8 cellular contexts compared by ENCODE assay signal in the genomic region with DNA sequence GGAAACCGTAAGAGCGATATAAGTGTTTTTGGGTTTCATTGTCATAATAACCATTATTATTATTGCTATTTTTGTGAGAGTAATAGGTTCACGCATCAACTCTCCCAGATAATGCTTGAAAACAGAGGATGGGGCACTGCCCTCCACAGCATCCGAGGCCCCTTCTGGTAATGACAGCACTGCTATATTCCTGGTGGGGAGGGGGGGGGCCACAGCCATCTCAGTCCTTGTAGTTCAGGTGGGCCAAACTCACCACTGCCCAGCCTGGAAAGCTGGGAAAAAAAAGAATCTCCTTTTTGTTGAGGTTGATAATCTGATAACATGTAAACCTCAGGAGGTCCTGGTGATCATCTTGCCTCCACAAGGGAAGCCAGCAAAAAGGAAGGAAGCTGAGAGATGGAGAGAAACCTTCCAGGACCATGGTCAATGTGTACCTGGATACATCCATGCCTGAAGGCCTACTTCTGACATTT. TPM values are rescaled to one million over a fixed set of nuclear protein-coding genes. Genes with fewer than 3 reads are reported as not detected.
DNase-seq lines count a peak whose midpoint lies in the region; ATAC-seq and TF ChIP-seq lines count a peak whose summit lies in the region.

No MANE protein-coding gene starts in this region.

- peak overlapping the region; percentile 82 for H3K27ac ChIP-seq in CD4-positive, CD25-positive, alpha-beta regulatory T cell (ENCODE audit: insufficient read depth, low read length, poor library complexity, severe bottlenecking)
- H3K27ac ChIP-seq in OCI-LY7 (ENCODE audit: low read depth, low read length, poor library complexity, severe bottlenecking) = peak overlapping the region; percentile 89
- H3K27ac ChIP-seq in neutrophil = peak overlapping the region; percentile 69

- no peaks in the 10 kb centered on the region for H4K20me1 ChIP-seq in OCI-LY7 (ENCODE audit: insufficient read depth, low read length)

- peaks cover 18% of the 10 kb centered on the region for H3K4me1 ChIP-seq in CD4-positive, CD25-positive, alpha-beta regulatory T cell (ENCODE audit: control insufficient read depth, insufficient read depth, low read length, poor library complexity, severe bottlenecking)
- H3K4me1 ChIP-seq in OCI-LY7 (ENCODE audit: insufficient read depth, low read length, poor library complexity, severe bottlenecking) (peaks cover 18% of the 10 kb centered on the region), neutrophil (ENCODE audit: control insufficient read depth in 1 of 2, insufficient read depth in 1 of 2, low read depth in 1 of 2, low read length in 1 of 2) (peaks cover 13 to 16% of the 10 kb centered on the region in 2 experiments)

- peak overlapping the region; percentile 75 for H3K4me3 ChIP-seq in CD4-positive, CD25-positive, alpha-beta regulatory T cell (ENCODE audit: low read depth, low read length)
- peak overlapping the region; percentile 90 for H3K4me3 ChIP-seq in OCI-LY7 (ENCODE audit: low read depth, low read length, poor library complexity, severe bottlenecking)
- peak overlapping the region; percentile 80 to 89 for H3K4me3 ChIP-seq in neutrophil (ENCODE audit: low read depth in 1 of 2, low read length in 1 of 2)

- ATAC-seq in CD4-positive, CD25-positive, alpha-beta regulatory T cell (ENCODE audit: low read depth in 2 of 2) = no peak

- H3K9me3 Mint-ChIP-seq in CD4-positive, CD25-positive, alpha-beta regulatory T cell = no peaks in the 10 kb centered on the region
- H3K9me3 Mint-ChIP-seq in endothelial cell (ENCODE audit: unreplicated experiment) = no peaks in the 10 kb centered on the region

- CTCF ChIA-PET in OCI-LY7 (lab: Charles Lee; ENCODE audit: unreplicated experiment) = interaction anchor here (0.7 kb wide), 1 partner anchor 32 kb away, joined by 4 read pairs; no protein-coding TSS in a partner anchor

- H2AFZ ChIP-seq in OCI-LY7 (ENCODE audit: low read length) = peak overlapping the region; percentile 72; the same call in 1 of the 2 replicates

- no peak for DNase-seq in CD4-positive, CD25-positive, alpha-beta regulatory T cell
- DNase-seq in OCI-LY7 (ENCODE audit: low spot score) (no peak), endothelial cell (ENCODE audit: low spot score) (no peak), NCI-H748 treated with DMSO at 0.1 percent for 48 hours (lab: John Stamatoyannopoulos, UW) (no peak), hypothalamus (lab: John Stamatoyannopoulos, UW) (no peak), NCI-H1048 (lab: John Stamatoyannopoulos, UW) (no peak)
- no peak for DNase-seq in NK-92 treated with Interleukin-12 subunit alpha and Interleukin-12 subunit beta, amount 100 ng/mL, for 24 hours (lab: John Stamatoyannopoulos, UW)

- peak overlapping the region; percentile 87 to 98 (median 91) for H3K27ac Mint-ChIP-seq in CD4-positive, CD25-positive, alpha-beta regulatory T cell
- no peak overlapping the region for H3K27ac Mint-ChIP-seq in endothelial cell (ENCODE audit: unreplicated experiment)

- H3K9me3 ChIP-seq in CD4-positive, CD25-positive, alpha-beta regulatory T cell (ENCODE audit: control insufficient read depth in 2 of 2, low read length in 2 of 2) = no peaks in the 10 kb centered on the region
- no peaks in the 10 kb centered on the region for H3K9me3 ChIP-seq in OCI-LY7 (ENCODE audit: low read length)
- H3K9me3 ChIP-seq in neutrophil = no peaks in the 10 kb centered on the region

- peak overlapping the region; percentile 89 to 97 (median 94) for H3K4me3 Mint-ChIP-seq in CD4-positive, CD25-positive, alpha-beta regulatory T cell
- H3K4me3 Mint-ChIP-seq in endothelial cell (ENCODE audit: unreplicated experiment) = peak overlapping the region; percentile 97

- H3K36me3 Mint-ChIP-seq in CD4-positive, CD25-positive, alpha-beta regulatory T cell = no peaks in the 10 kb centered on the region
- H3K36me3 Mint-ChIP-seq in endothelial cell (ENCODE audit: low read depth, unreplicated experiment) = no peaks in the 10 kb centered on the region

- TF ChIP-seq CTCF in OCI-LY7 (conservative IDR thresholded peaks at IDR 0.05; ENCODE audit: low read length) = no peak
- TF ChIP-seq CTCF in endothelial cell (IDR thresholded peaks at IDR 0.05; ENCODE audit: unreplicated experiment) = no peak
- no peak for TF ChIP-seq CTCF in neutrophil (IDR thresholded peaks at IDR 0.05)

- peak overlapping the region; percentile 98 for H3K4me2 ChIP-seq in OCI-LY7 (ENCODE audit: low read length)

- H3K36me3 ChIP-seq in CD4-positive, CD25-positive, alpha-beta regulatory T cell (ENCODE audit: control insufficient read depth, insufficient read depth, low read length) = no peaks in the 10 kb centered on the region
- H3K36me3 ChIP-seq in OCI-LY7 (ENCODE audit: insufficient read depth, low read length) (peaks cover 13% of the 10 kb centered on the region; the same call in 1 of the 2 replicates), neutrophil (no peaks in the 10 kb centered on the region)

- H3K27me3 ChIP-seq in CD4-positive, CD25-positive, alpha-beta regulatory T cell (ENCODE audit: control insufficient read depth, insufficient read depth, low read length) = no peaks in the 10 kb centered on the region
- no peaks in the 10 kb centered on the region for H3K27me3 ChIP-seq in neutrophil

- no peaks in the 10 kb centered on the region for H3K9me2 ChIP-seq in OCI-LY7 (ENCODE audit: insufficient read depth, low read length)

- peaks cover 7 to 23% (median 16%) of the 10 kb centered on the region in 4 donors for H3K4me1 Mint-ChIP-seq in CD4-positive, CD25-positive, alpha-beta regulatory T cell
- peaks cover 12% of the 10 kb centered on the region for H3K4me1 Mint-ChIP-seq in endothelial cell (ENCODE audit: unreplicated experiment)

- BruUV-seq in OCI-LY7 (replicated peaks; lab: Mats Ljungman, UMichigan) = no TSS peak

- H3K27me3 Mint-ChIP-seq in CD4-positive, CD25-positive, alpha-beta regulatory T cell = no peaks in the 10 kb centered on the region
- no peaks in the 10 kb centered on the region for H3K27me3 Mint-ChIP-seq in endothelial cell (ENCODE audit: unreplicated experiment)

- POLR2A ChIA-PET in OCI-LY7 (lab: Charles Lee) = interaction anchor here (1.1 to 3.5 kb wide), 2 partner anchors 10 to 67 kb away, joined by 3 to 19 read pairs; partner anchors contain the start of gene FBXO31

- intact Hi-C loops in OCI-LY7 (cut with micrococcal nuclease; ENCODE audit: unreplicated experiment) = loop anchor here (2.0 to 5.0 kb wide), 2 partner anchors 78 to 321 kb away; no protein-coding TSS in a partner anchor

- peaks cover 17% of the 10 kb centered on the region for H3K79me2 ChIP-seq in OCI-LY7 (ENCODE audit: insufficient read depth, low read depth, low read length)

RNA-seq across cellular contexts. Expression of gene C16orf95, which starts 0.7 kb away (rescaled TPM):
- total RNA-seq in CD4-positive, CD25-positive, alpha-beta regulatory T cell = 2.1 TPM
- polyA plus RNA-seq in CD4-positive, CD25-positive, alpha-beta regulatory T cell = 1 to 10 TPM; 2.7 to 8.8 (median 3.5) TPM
- total RNA-seq in OCI-LY7 (2014; rRNA removed; shearing (Covaris generic)) = 4.2 and 8.5 TPM in 2 replicates
- total RNA-seq in OCI-LY7 (2022) = 22.1 and 25.0 TPM in 2 replicates
- 6.5 TPM for total RNA-seq in endothelial cell (ENCODE audit: unreplicated experiment)
